Comparison of ENCODE assay signal across 1 cellular context in genomic region chr16:85377388-85378144, GRCh38.
TF ChIP-seq lines count a peak whose summit lies in the region.

No MANE protein-coding gene starts in this region.

TF ChIP-seq in HepG2, 621 proteins besides CTCF, POLR2A, EP300 and RAD21 (continued from another document):
- TF ChIP-seq, protein P1, sequence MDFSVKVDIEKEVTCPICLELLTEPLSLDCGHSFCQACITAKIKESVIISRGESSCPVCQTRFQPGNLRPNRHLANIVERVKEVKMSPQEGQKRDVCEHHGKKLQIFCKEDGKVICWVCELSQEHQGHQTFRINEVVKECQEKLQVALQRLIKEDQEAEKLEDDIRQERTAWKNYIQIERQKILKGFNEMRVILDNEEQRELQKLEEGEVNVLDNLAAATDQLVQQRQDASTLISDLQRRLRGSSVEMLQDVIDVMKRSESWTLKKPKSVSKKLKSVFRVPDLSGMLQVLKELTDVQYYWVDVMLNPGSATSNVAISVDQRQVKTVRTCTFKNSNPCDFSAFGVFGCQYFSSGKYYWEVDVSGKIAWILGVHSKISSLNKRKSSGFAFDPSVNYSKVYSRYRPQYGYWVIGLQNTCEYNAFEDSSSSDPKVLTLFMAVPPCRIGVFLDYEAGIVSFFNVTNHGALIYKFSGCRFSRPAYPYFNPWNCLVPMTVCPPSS (IDR thresholded peaks at IDR 0.05): no peak
